In the genomic region with DNA sequence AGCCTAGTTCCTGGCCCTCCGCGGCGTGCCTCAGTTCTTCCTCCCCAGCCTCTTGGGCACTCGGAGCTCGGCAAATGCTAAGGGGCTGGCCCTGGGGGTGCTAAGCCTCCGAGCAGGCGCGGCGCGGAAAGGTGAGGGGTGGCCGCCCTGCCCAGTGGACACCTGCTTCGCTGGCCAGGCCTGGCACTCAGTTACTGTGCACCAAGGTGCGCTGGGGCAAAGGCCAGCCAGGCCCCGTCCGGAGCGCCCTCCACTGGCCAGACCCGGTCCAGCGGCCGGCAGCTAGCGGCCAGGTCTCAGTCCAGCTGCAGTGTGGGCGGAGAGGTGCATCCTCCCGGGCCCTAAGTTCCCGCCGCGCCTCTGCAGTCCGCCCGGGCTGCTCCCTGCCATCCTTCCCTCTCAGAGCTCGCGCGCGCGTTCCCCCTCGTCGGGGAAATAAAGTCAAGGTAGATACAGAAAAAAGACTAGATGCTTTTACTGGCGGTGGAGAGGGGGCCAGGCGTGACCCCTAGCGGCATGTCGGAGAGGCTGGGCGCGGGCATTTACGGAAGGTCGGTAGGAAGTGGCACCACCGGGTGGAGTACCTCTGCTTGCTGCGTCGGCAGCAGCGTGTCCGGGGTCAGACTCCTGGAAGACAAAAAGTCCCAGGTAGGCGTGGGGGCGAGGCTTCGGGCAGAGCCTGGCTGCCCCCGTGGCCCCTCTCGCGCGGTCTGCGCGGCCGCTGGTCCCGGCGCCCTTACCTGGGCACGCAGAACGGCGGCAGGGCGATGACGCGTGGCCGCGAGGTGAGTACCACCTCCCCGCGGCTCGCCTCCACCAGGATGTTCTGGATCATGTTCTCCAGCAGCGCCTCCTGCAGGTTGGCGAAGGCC, we compare ENCODE assay signal across 9 cellular contexts. TPM values are rescaled to one million over a fixed set of nuclear protein-coding genes. Genes with fewer than 3 reads are reported as not detected.
DNase-seq lines count a peak whose midpoint lies in the region; ATAC-seq and TF ChIP-seq lines count a peak whose summit lies in the region.
"Had no signal": no experiment of that assay in that cellular context is flagged by ENCODE, and none has a peak within 500 bp of the region (broad histone marks: within the 10 kb centered on the region; RNA-seq: fewer than 3 reads in every experiment).

No MANE protein-coding gene starts in this region.

- H3K36me3 ChIP-seq in BJ (ENCODE audit: control insufficient read depth, insufficient read depth, low read length) (no peaks in the 10 kb centered on the region), HUES48 (ENCODE audit: control insufficient read depth, insufficient read depth, low read length) (no peaks in the 10 kb centered on the region), vagina (no peaks in the 10 kb centered on the region)
- H3K36me3 ChIP-seq: HAP-1 had no signal

- POLR2A ChIA-PET in BJ (lab: Charles Lee) = no interaction called here

- TF ChIP-seq CTCF in BJ (IDR thresholded peaks at IDR 0.05; ENCODE audit: insufficient read depth, low read depth, low read length) = peak; percentile 42
- TF ChIP-seq CTCF in choroid plexus epithelial cell (conservative IDR thresholded peaks at IDR 0.05; ENCODE audit: low read depth, low read length) = peak; percentile 51
- no peak for TF ChIP-seq CTCF in vagina (IDR thresholded peaks at IDR 0.05)

- no peak overlapping the region for H3K9ac ChIP-seq in HUES48 (ENCODE audit: low read depth, low read length)

- ATAC-seq in SK-N-SH treated with all-trans-retinoic acid at 6 μM for 48 hours = peak; percentile 89
- peak; percentile 51 for ATAC-seq in memory B cell (ENCODE audit: low read depth)
- no peak for ATAC-seq in HG02759 (IDR thresholded peaks at IDR 0.05; ENCODE audit: unreplicated experiment)

- CTCF ChIA-PET in BJ (lab: Yijun Ruan, JAX) = interaction anchor here (0.6 to 2.9 kb wide), 10 partner anchors 8 to 112 kb away, joined by 3 to 11 read pairs (median 4); no protein-coding TSS in a partner anchor

- H3K27me3 ChIP-seq in BJ (ENCODE audit: control insufficient read depth, insufficient read depth, low read length) = peaks cover 59% of the 10 kb centered on the region
- H3K27me3 ChIP-seq in HUES48 (ENCODE audit: control insufficient read depth, insufficient read depth, low read length) = peaks cover 91% of the 10 kb centered on the region
- H3K27me3 ChIP-seq in vagina = peaks cover 14% of the 10 kb centered on the region

- H3K27ac Mint-ChIP-seq in memory B cell = no peak overlapping the region

- H3K4me3 ChIP-seq in BJ (ENCODE audit: low read depth, low read length) = no peak overlapping the region
- H3K4me3 ChIP-seq in HUES48 (ENCODE audit: low read depth, low read length) = peak overlapping the region; percentile 61
- H3K4me3 ChIP-seq in choroid plexus epithelial cell (ENCODE audit: low read depth, low read length) = no peak overlapping the region
- H3K4me3 ChIP-seq in vagina = peak overlapping the region; percentile 2 to 5
- H3K4me3 ChIP-seq: HAP-1 had no signal

- DNase-seq in BJ (ENCODE audit: low read depth) (no peak), choroid plexus epithelial cell (ENCODE audit: low read depth) (peak; percentile 21), memory B cell (ENCODE audit: low spot score in 2 of 2) (peak in 1 of 2 donors; percentile 30), vagina (ENCODE audit: extremely low spot score in 2 of 2) (no peak), cortex of kidney (lab: John Stamatoyannopoulos, UW) (no peak)

- H3K4me1 ChIP-seq in HUES48 (ENCODE audit: control insufficient read depth, insufficient read depth, low read length) (peaks cover 22% of the 10 kb centered on the region), vagina (peaks cover 23% of the 10 kb centered on the region)
- H3K4me1 ChIP-seq: HAP-1 had no signal

- peaks cover 14% of the 10 kb centered on the region for H3K4me1 Mint-ChIP-seq in memory B cell

- H3K27ac ChIP-seq in HUES48 (ENCODE audit: low read depth, low read length) (no peak overlapping the region), vagina (no peak overlapping the region)

- H3K9me3 Mint-ChIP-seq in memory B cell = no peaks in the 10 kb centered on the region

- intact Hi-C loops in vagina (cut with DNase I) = no loop called here

- H3K9me3 ChIP-seq in HUES48 (ENCODE audit: control insufficient read depth, insufficient read depth, low read length) (no peaks in the 10 kb centered on the region), vagina (no peaks in the 10 kb centered on the region)
- H3K9me3 ChIP-seq: HAP-1 had no signal

- H3K36me3 Mint-ChIP-seq in memory B cell = no peaks in the 10 kb centered on the region

- peaks cover 42% of the 10 kb centered on the region for H3K27me3 Mint-ChIP-seq in memory B cell

- TF ChIP-seq POLR2A in vagina (IDR thresholded peaks at IDR 0.05) = no peak

- H3K4me3 Mint-ChIP-seq in memory B cell = peak overlapping the region; percentile 70

TF ChIP-seq in SK-N-SH treated with all-trans-retinoic acid at 6 μM for 48 hours, 23 proteins besides CTCF, POLR2A, EP300 and RAD21:
- no peak for TF ChIP-seq PATZ1 (CRISPR knock-in tag; IDR thresholded peaks at IDR 0.05; ENCODE audit: borderline replicate concordance)
- TF ChIP-seq BACH2 (CRISPR knock-in tag; IDR thresholded peaks at IDR 0.05; ENCODE audit: borderline replicate concordance) = no peak
- no peak for TF ChIP-seq RARB (CRISPR knock-in tag; IDR thresholded peaks at IDR 0.05)
TF ChIP-seq in SK-N-SH treated with all-trans-retinoic acid at 6 μM for 48 hours: peak in this region for 0.

RNA-seq across cellular contexts. Expression of gene CRYBA2, which starts 9.4 kb away (rescaled TPM):
- polyA plus RNA-seq in BJ (2011; rRNA removed) = 0.26 TPM in 1 of 2 replicates, not detected in the other
- not detected in 2 replicates for polyA minus RNA-seq in BJ (2011; rRNA and poly(A)+ RNA removed)
- not detected for total RNA-seq in vagina

RNA-seq across cellular contexts. Expression of gene FEV, which starts 17.6 kb away (rescaled TPM):
- not detected in 2 replicates for polyA plus RNA-seq in BJ (2011; rRNA removed)
- not detected in 2 replicates for polyA minus RNA-seq in BJ (2011; rRNA and poly(A)+ RNA removed)
- total RNA-seq in vagina = not detected

RNA-seq across cellular contexts. Expression of gene CFAP65, which starts 38.7 kb away (rescaled TPM):
- polyA plus RNA-seq in BJ (2011; rRNA removed) = not detected in 2 replicates
- not detected in 2 replicates for polyA minus RNA-seq in BJ (2011; rRNA and poly(A)+ RNA removed)
- not detected for total RNA-seq in vagina

RNA-seq across cellular contexts. Expression of gene CDK5R2, which starts 43.2 kb away (rescaled TPM):
- polyA plus RNA-seq in BJ (2011; rRNA removed) = 0.02 TPM in 1 of 2 replicates, not detected in the other
- not detected in 2 replicates for polyA minus RNA-seq in BJ (2011; rRNA and poly(A)+ RNA removed)
- total RNA-seq in vagina = 0.49 TPM

RNA-seq across cellular contexts. Expression of gene IHH, which starts 58.1 kb away (rescaled TPM):
- polyA plus RNA-seq in BJ (2011; rRNA removed) = 0.05 TPM in 2 replicates
- polyA minus RNA-seq in BJ (2011; rRNA and poly(A)+ RNA removed) = 0.19 TPM in 1 of 2 replicates, not detected in the other
- total RNA-seq in vagina = not detected

Comparison
In these comparisons a context has a peak if more than half of its experiments do, and no peak if none do; other contexts are left out.
1. H3K4me3 ChIP-seq: peak in HUES48 (single experiment) and vagina (2 of 2); none in BJ (single experiment) and choroid plexus epithelial cell (single experiment).
2. CTCF ChIP-seq: peak in BJ (single experiment) and choroid plexus epithelial cell (single experiment); none in vagina (0 of 3).